In the genomic region with DNA sequence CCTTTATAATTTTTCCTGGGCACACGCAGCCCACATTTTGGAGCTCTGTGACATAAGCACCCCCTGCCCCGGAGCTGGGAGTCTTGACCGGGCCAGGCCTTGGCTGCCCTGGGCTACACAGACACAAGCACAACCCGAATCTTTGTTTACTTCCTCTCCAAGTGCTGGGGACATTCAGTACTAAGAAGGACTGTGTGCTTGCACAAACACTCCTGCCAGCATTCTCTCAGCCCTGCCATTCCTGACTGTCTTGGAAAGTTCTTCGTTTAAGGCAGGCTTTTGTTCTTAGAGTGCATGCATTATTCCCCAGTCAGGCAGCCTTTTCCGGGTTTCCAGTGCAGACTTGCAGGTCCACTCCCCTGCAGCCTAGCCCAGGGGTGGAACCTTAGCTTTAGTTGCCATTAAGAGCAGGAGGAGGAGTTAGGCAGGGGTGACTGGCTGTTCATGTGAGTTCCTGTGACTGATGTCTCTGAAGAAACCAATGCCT, we compare ENCODE assay signal across 8 cellular contexts. TPM values are rescaled to one million over a fixed set of nuclear protein-coding genes. Genes with fewer than 3 reads are reported as not detected.
DNase-seq lines count a peak whose midpoint lies in the region; ATAC-seq, FAIRE-seq and TF ChIP-seq lines count a peak whose summit lies in the region.

No MANE protein-coding gene starts in this region.

- 7 to 9% methylated on average over 6 of the region's 6 CpGs for WGBS in GM23248 (ENCODE audit: low coverage in 1 of 2, low lambda C conversion rate in 2 of 2, missing lambda C conversion rate in 2 of 2), 2 experiments

- H3K27me3 ChIP-seq in GM23248 (replicated peaks; ENCODE audit: insufficient read depth), result no peaks in the 10 kb centered on the region
- H3K27me3 ChIP-seq in left lung, result no peaks in the 10 kb centered on the region

- no peak for FAIRE-seq in HTR-8/SVneo (lab: Jason Lieb, UNC)

- peak; percentile 90 for ATAC-seq in left lung
- ATAC-seq in stimulated activated naive B cell treated with anti-CD40 and anti-IgM and Interleukin-4, amounts not matched to agents 10 μg/mL and 1 μg/mL and 100 μg/mL, for 72 hours (replicated peaks), result peak; percentile 75 to 81
- no peak for ATAC-seq in HG02938 (IDR thresholded peaks at IDR 0.05; ENCODE audit: unreplicated experiment)
- no peak for ATAC-seq in GM21515 (IDR thresholded peaks at IDR 0.05; ENCODE audit: unreplicated experiment)

- no peaks in the 10 kb centered on the region for H3K9me3 Mint-ChIP-seq in dendritic cell treated with granulocyte-macrophage colony-stimulating factor and Interleukin-4, amounts not matched to agents 40 ng/mL and 50 ng/mL, for 4 days
- H3K9me3 Mint-ChIP-seq in stimulated activated naive B cell treated with anti-CD40 and anti-IgM and Interleukin-4, amounts not matched to agents 10 μg/mL and 1 μg/mL and 100 μg/mL, for 72 hours, result peaks cover 0 to 2% of the 10 kb centered on the region in 2 donors

- peaks cover 17% of the 10 kb centered on the region; the same call in 1 of the 2 replicates for H4K20me1 ChIP-seq in GM23248 (ENCODE audit: insufficient read depth)

- H2AFZ ChIP-seq in GM23248, result no peak overlapping the region

- peak overlapping the region; percentile 81 for H3K27ac Mint-ChIP-seq in dendritic cell treated with granulocyte-macrophage colony-stimulating factor and Interleukin-4, amounts not matched to agents 40 ng/mL and 50 ng/mL, for 4 days
- H3K27ac Mint-ChIP-seq in stimulated activated naive B cell treated with anti-CD40 and anti-IgM and Interleukin-4, amounts not matched to agents 10 μg/mL and 1 μg/mL and 100 μg/mL, for 72 hours, result peak overlapping the region; percentile 59

- H3K4me1 ChIP-seq in GM23248 (ENCODE audit: insufficient read depth) (peaks cover 75% of the 10 kb centered on the region), left lung (peaks cover 80 to 98% of the 10 kb centered on the region in 2 donors)

- H3K79me2 ChIP-seq in GM23248 (ENCODE audit: insufficient read depth), result peaks cover 94% of the 10 kb centered on the region

- H3F3A ChIP-seq in GM23248 (ENCODE audit: insufficient read depth), result peaks cover 67% of the 10 kb centered on the region

- no peak for TF ChIP-seq CTCF in left lung (IDR thresholded peaks at IDR 0.05)

- H3K36me3 ChIP-seq in GM23248 (ENCODE audit: low read depth), result no peaks in the 10 kb centered on the region
- H3K36me3 ChIP-seq in left lung, result no peaks in the 10 kb centered on the region

- intact Hi-C loops in dendritic cell treated with granulocyte-macrophage colony-stimulating factor and Interleukin-4, amounts not matched to agents 40 ng/mL and 50 ng/mL, for 4 days (cut with micrococcal nuclease), result no loop called here
- intact Hi-C loops in left lung (cut with DNase I), result no loop called here

- H3K9me3 ChIP-seq in GM23248 (ENCODE audit: low read depth) (no peaks in the 10 kb centered on the region), left lung (no peaks in the 10 kb centered on the region)

- no peaks in the 10 kb centered on the region for H3K9me2 ChIP-seq in GM23248 (ENCODE audit: insufficient read depth)

- DNase-seq in GM23248, result peak; percentile 68
- DNase-seq in NCI-H526 treated with DMSO at 0.1 percent for 48 hours (lab: John Stamatoyannopoulos, UW), result peak; percentile 50
- peak; percentile 81 to 84 for DNase-seq in left lung
- DNase-seq in stimulated activated naive B cell treated with anti-CD40 and anti-IgM and Interleukin-4, amounts not matched to agents 10 μg/mL and 1 μg/mL and 100 μg/mL, for 72 hours, result no peak
- DNase-seq in HTR-8/SVneo (ENCODE audit: insufficient read length, low spot score), result no peak

- no peaks in the 10 kb centered on the region for H3K27me3 Mint-ChIP-seq in dendritic cell treated with granulocyte-macrophage colony-stimulating factor and Interleukin-4, amounts not matched to agents 40 ng/mL and 50 ng/mL, for 4 days
- no peaks in the 10 kb centered on the region for H3K27me3 Mint-ChIP-seq in stimulated activated naive B cell treated with anti-CD40 and anti-IgM and Interleukin-4, amounts not matched to agents 10 μg/mL and 1 μg/mL and 100 μg/mL, for 72 hours

- H3K4me3 ChIP-seq in GM23248 (peak overlapping the region; percentile 20), left lung (no peak overlapping the region)

- peak overlapping the region; percentile 48 for H3K4me2 ChIP-seq in GM23248 (ENCODE audit: unreplicated experiment)

- H3K9ac ChIP-seq in GM23248, result peak overlapping the region; percentile 9

- in situ Hi-C loops in GM23248 (cut with MboI), result no loop called here

- H3K4me1 Mint-ChIP-seq in dendritic cell treated with granulocyte-macrophage colony-stimulating factor and Interleukin-4, amounts not matched to agents 40 ng/mL and 50 ng/mL, for 4 days (ENCODE audit: low read depth), result peaks cover 81% of the 10 kb centered on the region
- H3K4me1 Mint-ChIP-seq in stimulated activated naive B cell treated with anti-CD40 and anti-IgM and Interleukin-4, amounts not matched to agents 10 μg/mL and 1 μg/mL and 100 μg/mL, for 72 hours, result peaks cover 50 to 78% of the 10 kb centered on the region in 2 donors

- H3K27ac ChIP-seq in GM23248, result peak overlapping the region; percentile 67
- H3K27ac ChIP-seq in left lung, result peak overlapping the region; percentile 74 to 86

- H3K4me3 Mint-ChIP-seq in dendritic cell treated with granulocyte-macrophage colony-stimulating factor and Interleukin-4, amounts not matched to agents 40 ng/mL and 50 ng/mL, for 4 days, result no peak overlapping the region
- H3K4me3 Mint-ChIP-seq in stimulated activated naive B cell treated with anti-CD40 and anti-IgM and Interleukin-4, amounts not matched to agents 10 μg/mL and 1 μg/mL and 100 μg/mL, for 72 hours, result peak overlapping the region; percentile 29 to 51

- no peaks in the 10 kb centered on the region for H3K36me3 Mint-ChIP-seq in dendritic cell treated with granulocyte-macrophage colony-stimulating factor and Interleukin-4, amounts not matched to agents 40 ng/mL and 50 ng/mL, for 4 days (ENCODE audit: low read depth)
- H3K36me3 Mint-ChIP-seq in stimulated activated naive B cell treated with anti-CD40 and anti-IgM and Interleukin-4, amounts not matched to agents 10 μg/mL and 1 μg/mL and 100 μg/mL, for 72 hours, result peaks cover 0 to 3% of the 10 kb centered on the region in 2 donors

RNA-seq across cellular contexts. Expression of gene FOXO3, which starts 28.6 kb away (rescaled TPM):
- total RNA-seq in GM23248 (2014; rRNA removed; shearing (Covaris generic)), result 35.7 and 36.6 TPM in 2 replicates
- polyA plus RNA-seq in GM23248 (2016; fragmentation: Nextera tagmentation; extraction: Ambion mirVana), result 17.9 and 19.7 TPM in 2 replicates
- 10 to 100 TPM; 50.0 to 53.9 TPM for total RNA-seq in left lung

Comparison
In these comparisons a context has a peak if more than half of its experiments do, and no peak if none do; other contexts are left out.
1. DNase-seq: peak in GM23248 (single experiment), NCI-H526 treated with DMSO at 0.1 percent for 48 hours (single experiment) and left lung (2 of 2); none in stimulated activated naive B cell treated with anti-CD40 and anti-IgM and Interleukin-4, amounts not matched to agents 10 μg/mL and 1 μg/mL and 100 μg/mL, for 72 hours (single experiment) and HTR-8/SVneo (single experiment).
2. ATAC-seq: peak in left lung (single experiment) and stimulated activated naive B cell treated with anti-CD40 and anti-IgM and Interleukin-4, amounts not matched to agents 10 μg/mL and 1 μg/mL and 100 μg/mL, for 72 hours (2 of 2); none in HG02938 (single experiment) and GM21515 (single experiment).